Comparison of ENCODE assay signal across 8 cellular contexts in genomic region chr10:87850742-87851205, GRCh38. TPM values are rescaled to one million over a fixed set of nuclear protein-coding genes. Genes with fewer than 3 reads are reported as not detected.
A peak's percentile ranks its signal among the peaks of the same experiment; 100 is the strongest.
DNase-seq lines count a peak whose midpoint lies in the region; ATAC-seq, FAIRE-seq and TF ChIP-seq lines count a peak whose summit lies in the region.

No MANE protein-coding gene starts in this region.

- no peaks in the 10 kb centered on the region for H4K20me1 ChIP-seq in BLaER1 treated with 17β-estradiol and CSF1 and Interleukin-3, amounts not matched to agents 10 nM and 100 nM

- H3K27me3 ChIP-seq in BLaER1 treated with 17β-estradiol and CSF1 and Interleukin-3, amounts not matched to agents 10 nM and 100 nM = no peaks in the 10 kb centered on the region
- H3K27me3 ChIP-seq in H7 (ENCODE audit: control insufficient read depth, insufficient read depth, low read length) = no peaks in the 10 kb centered on the region

- peak; percentile 74 for ATAC-seq in esophagus mucosa
- no peak for ATAC-seq in GM18858 (IDR thresholded peaks at IDR 0.05; ENCODE audit: unreplicated experiment)

- no peak overlapping the region for H3K27ac ChIP-seq in BLaER1 treated with 17β-estradiol and CSF1 and Interleukin-3, amounts not matched to agents 10 nM and 100 nM

- no peaks in the 10 kb centered on the region for H3K36me3 Mint-ChIP-seq in nephron progenitor cell (ENCODE audit: low read depth)

- H3K4me1 ChIP-seq in BLaER1 treated with 17β-estradiol and CSF1 and Interleukin-3, amounts not matched to agents 10 nM and 100 nM = peaks cover 0 to 15% (median 12%) of the 10 kb centered on the region in 10 experiments; a peak in 12 of 20 replicates

- H3K9me3 Mint-ChIP-seq in nephron progenitor cell = peaks cover 3% of the 10 kb centered on the region

- FAIRE-seq in urothelium cell line (lab: Jason Lieb, UNC) = peak; percentile 68

- H3K4me3 ChIP-seq in BLaER1 treated with 17β-estradiol and CSF1 and Interleukin-3, amounts not matched to agents 10 nM and 100 nM = no peak overlapping the region
- no peak overlapping the region for H3K4me3 ChIP-seq in H7 (ENCODE audit: insufficient read depth, low read depth, low read length)

- no peak overlapping the region for H3K27ac Mint-ChIP-seq in nephron progenitor cell

- no peaks in the 10 kb centered on the region for H3K36me3 ChIP-seq in BLaER1 treated with 17β-estradiol and CSF1 and Interleukin-3, amounts not matched to agents 10 nM and 100 nM
- no peaks in the 10 kb centered on the region for H3K36me3 ChIP-seq in H7 (replicated peaks; ENCODE audit: control insufficient read depth, insufficient read depth, low read length)

- peak overlapping the region in 9 of 11 experiments; percentile 3 to 58 (median 16); a peak in 10 of 22 replicates for H3K4me2 ChIP-seq in BLaER1 treated with 17β-estradiol and CSF1 and Interleukin-3, amounts not matched to agents 10 nM and 100 nM

- no peak overlapping the region for H3K9ac ChIP-seq in BLaER1 treated with 17β-estradiol and CSF1 and Interleukin-3, amounts not matched to agents 10 nM and 100 nM

- DNase-seq in H7 (peak; percentile 59), NCI-H69 (lab: John Stamatoyannopoulos, UW) (peak; percentile 82), nephron progenitor cell (peak; percentile 25), urothelium cell line (ENCODE audit: low spot score) (peak; percentile 64)
- DNase-seq in activated CD8-positive, alpha-beta memory T cell treated with anti-CD3 and anti-CD28 coated beads, Interleukin-2, amount 50 U/mL, for 4 hours = peak; percentile 50

- no peaks in the 10 kb centered on the region for H3K4me1 Mint-ChIP-seq in nephron progenitor cell

- H3K27me3 Mint-ChIP-seq in nephron progenitor cell (ENCODE audit: low read depth, poor library complexity) = no peaks in the 10 kb centered on the region

- no peak overlapping the region for H3K4me3 Mint-ChIP-seq in nephron progenitor cell

- H3K9me3 ChIP-seq in BLaER1 treated with 17β-estradiol and CSF1 and Interleukin-3, amounts not matched to agents 10 nM and 100 nM (replicated peaks in 1 of 11) = peaks cover 0 to 10% (median 5%) of the 10 kb centered on the region in 11 experiments; a peak in 5 of 22 replicates

- TF ChIP-seq CTCF in nephron progenitor cell (IDR thresholded peaks at IDR 0.05) = peak; percentile 52

RNA-seq across cellular contexts. Expression of gene KLLN, which starts 12.6 kb away (rescaled TPM):
- 0.10 and 0.15 TPM in 2 replicates for total RNA-seq in H7 (2014; rRNA removed; shearing (Covaris generic))
- 0.60 TPM for total RNA-seq in esophagus mucosa

RNA-seq across cellular contexts. Expression of gene PTEN, which starts 12.7 kb away (rescaled TPM):
- total RNA-seq in H7 (2014; rRNA removed; shearing (Covaris generic)) = 25.5 and 53.6 TPM in 2 replicates
- 77.0 TPM for total RNA-seq in esophagus mucosa

RNA-seq across cellular contexts. Expression of gene ATAD1, which starts 32.7 kb away (rescaled TPM):
- total RNA-seq in H7 (2014; rRNA removed; shearing (Covaris generic)) = 37.5 and 47.2 TPM in 2 replicates
- 26.3 TPM for total RNA-seq in esophagus mucosa

Comparison
In these comparisons a context has a peak if more than half of its experiments do, and no peak if none do; other contexts are left out.
1. DNase-seq: peak in every context shown above with its lines; median percentile 82 in NCI-H69; 64 in urothelium cell line; 59 in H7; 50 in activated CD8-positive, alpha-beta memory T cell treated with anti-CD3 and anti-CD28 coated beads, Interleukin-2, amount 50 U/mL, for 4 hours; 25 in nephron progenitor cell.